ENCODE assay signal across 27 cellular contexts in genomic region chr22:45770506-45770905, GRCh38.
"Had no signal": no experiment of that assay in that cellular context is flagged by ENCODE, and none has a peak within 500 bp of the region (broad histone marks: within the 10 kb centered on the region; RNA-seq: fewer than 3 reads in every experiment).

No MANE protein-coding gene starts in this region.

- H3K9me3 ChIP-seq: ascending aorta, SJCRH30 had no signal

- DNase-seq: activated CD4-positive, alpha-beta memory T cell treated with anti-CD3 and anti-CD28 coated beads, Interleukin-2, amount 10 ng/mL, durations not matched to agents 7 days and 5 days; activated CD4-positive, alpha-beta T cell treated with anti-CD3 and anti-CD28 coated beads for 36 hours; activated CD8-positive, alpha-beta memory T cell treated with anti-CD3 and anti-CD28 coated beads for 24 hours; activated CD8-positive, alpha-beta memory T cell treated with anti-CD3 and anti-CD28 coated beads, Interleukin-2, amount 10 ng/mL, durations not matched to agents 7 days and 5 days; activated CD8-positive, alpha-beta memory T cell treated with anti-CD3 and anti-CD28 coated beads, Interleukin-2, amount 50 U/mL, for 48 hours; activated effector memory CD4-positive, alpha-beta T cell treated with Interleukin-2 at 50 U/mL for 16 hours; activated naive CD4-positive, alpha-beta T cell; activated naive CD8-positive, alpha-beta T cell treated with anti-CD3 and anti-CD28 coated beads, Interleukin-2, amount 10 ng/mL, durations not matched to agents 7 days and 5 days; activated T-cell treated with anti-CD3 and anti-CD28 coated beads, Interleukin-2, amount 50 U/mL, for 48 hours; amygdala; NCI-H1092; NCI-H1436 treated with DMSO at 0.1 percent for 48 hours; NCI-H1694 treated with DMSO at 0.1 percent for 48 hours; NCI-H2029; NCI-H345; NK-92 treated with Interleukin-12 subunit alpha and Interleukin-12 subunit beta, amount 100 ng/mL, for 24 hours; OCI-M1; Right ventricle myocardium superior; SJCRH30 had no signal

- FAIRE-seq: TTC549 had no signal

- H3K36me3 ChIP-seq: cardiac muscle cell had no signal

- H3K4me1 Mint-ChIP-seq: activated CD4-positive, alpha-beta memory T cell treated with anti-CD3 and anti-CD28 coated beads, Interleukin-2, amount 10 ng/mL, durations not matched to agents 7 days and 5 days; activated CD8-positive, alpha-beta memory T cell treated with anti-CD3 and anti-CD28 coated beads, Interleukin-2, amount 10 ng/mL, durations not matched to agents 7 days and 5 days; activated naive CD8-positive, alpha-beta T cell treated with anti-CD3 and anti-CD28 coated beads, Interleukin-2, amount 10 ng/mL, durations not matched to agents 7 days and 5 days had no signal

- H3K9me3 Mint-ChIP-seq: activated CD4-positive, alpha-beta memory T cell treated with anti-CD3 and anti-CD28 coated beads, Interleukin-2, amount 10 ng/mL, durations not matched to agents 7 days and 5 days; activated naive CD4-positive, alpha-beta T cell treated with anti-CD3 and anti-CD28 coated beads, Interleukin-2, amount 50 U/mL, for 24 hours; activated naive CD8-positive, alpha-beta T cell treated with anti-CD3 and anti-CD28 coated beads, Interleukin-2, amount 10 ng/mL, durations not matched to agents 7 days and 5 days; central memory CD8-positive, alpha-beta T cell; T-helper 1 cell treated with Interleukin-12 subunit alpha and Interleukin-12 subunit beta and Interleukin-4 antibody, amounts not matched to agents 30 μg/mL and 1 μg/mL, for 36 hours; T-helper 2 cell treated with Interferon-gamma antibody and Interleukin-4, amounts not matched to agents 5 μg/mL and 100 μg/mL, for 36 hours had no signal

- H3K4me3 ChIP-seq: ascending aorta, cardiac muscle cell, SJCRH30, SK-N-MC had no signal

- H3K4me3 Mint-ChIP-seq: activated CD4-positive, alpha-beta memory T cell treated with anti-CD3 and anti-CD28 coated beads, Interleukin-2, amount 10 ng/mL, durations not matched to agents 7 days and 5 days; activated CD4-positive, alpha-beta T cell treated with anti-CD3 and anti-CD28 coated beads for 36 hours; activated CD8-positive, alpha-beta memory T cell treated with anti-CD3 and anti-CD28 coated beads, Interleukin-2, amount 10 ng/mL, durations not matched to agents 7 days and 5 days; activated naive CD4-positive, alpha-beta T cell treated with anti-CD3 and anti-CD28 coated beads, Interleukin-2, amount 50 U/mL, for 24 hours; activated naive CD8-positive, alpha-beta T cell treated with anti-CD3 and anti-CD28 coated beads, Interleukin-2, amount 10 ng/mL, durations not matched to agents 7 days and 5 days; central memory CD8-positive, alpha-beta T cell; T-helper 1 cell treated with Interleukin-12 subunit alpha and Interleukin-12 subunit beta and Interleukin-4 antibody, amounts not matched to agents 30 μg/mL and 1 μg/mL, for 36 hours; T-helper 2 cell treated with Interferon-gamma antibody and Interleukin-4, amounts not matched to agents 5 μg/mL and 100 μg/mL, for 36 hours had no signal

- H3K27ac Mint-ChIP-seq: activated CD4-positive, alpha-beta memory T cell treated with anti-CD3 and anti-CD28 coated beads, Interleukin-2, amount 10 ng/mL, durations not matched to agents 7 days and 5 days; activated CD4-positive, alpha-beta T cell treated with anti-CD3 and anti-CD28 coated beads for 36 hours; activated CD8-positive, alpha-beta memory T cell treated with anti-CD3 and anti-CD28 coated beads, Interleukin-2, amount 10 ng/mL, durations not matched to agents 7 days and 5 days; activated naive CD4-positive, alpha-beta T cell treated with anti-CD3 and anti-CD28 coated beads, Interleukin-2, amount 50 U/mL, for 24 hours; activated naive CD8-positive, alpha-beta T cell treated with anti-CD3 and anti-CD28 coated beads, Interleukin-2, amount 10 ng/mL, durations not matched to agents 7 days and 5 days; T-helper 1 cell treated with Interleukin-12 subunit alpha and Interleukin-12 subunit beta and Interleukin-4 antibody, amounts not matched to agents 30 μg/mL and 1 μg/mL, for 36 hours; T-helper 2 cell treated with Interferon-gamma antibody and Interleukin-4, amounts not matched to agents 5 μg/mL and 100 μg/mL, for 36 hours had no signal

- H3K4me1 ChIP-seq: ascending aorta, SJCRH30 had no signal

- H3K27me3 ChIP-seq: ascending aorta, cardiac muscle cell, SJCRH30 had no signal

- H3K27ac ChIP-seq: ascending aorta, cardiac muscle cell, SJCRH30, SK-N-MC had no signal

- H3K27me3 Mint-ChIP-seq: activated CD4-positive, alpha-beta memory T cell treated with anti-CD3 and anti-CD28 coated beads, Interleukin-2, amount 10 ng/mL, durations not matched to agents 7 days and 5 days; activated CD4-positive, alpha-beta T cell treated with anti-CD3 and anti-CD28 coated beads for 36 hours; activated CD8-positive, alpha-beta memory T cell treated with anti-CD3 and anti-CD28 coated beads, Interleukin-2, amount 10 ng/mL, durations not matched to agents 7 days and 5 days; activated naive CD4-positive, alpha-beta T cell treated with anti-CD3 and anti-CD28 coated beads, Interleukin-2, amount 50 U/mL, for 24 hours; activated naive CD8-positive, alpha-beta T cell treated with anti-CD3 and anti-CD28 coated beads, Interleukin-2, amount 10 ng/mL, durations not matched to agents 7 days and 5 days; central memory CD8-positive, alpha-beta T cell had no signal
